Comparison of ENCODE assay signal across 6 cellular contexts in genomic region chr12:41089438-41089837, GRCh38.
"Had no signal": no experiment of that assay in that cellular context is flagged by ENCODE, and none has a peak within 500 bp of the region (broad histone marks: within the 10 kb centered on the region; RNA-seq: fewer than 3 reads in every experiment).

No MANE protein-coding gene starts in this region.

- H3K9ac ChIP-seq: KMS-11 had no signal

- H3K4me2 ChIP-seq: KMS-11 had no signal

- FAIRE-seq: HTR-8/SVneo, K562 had no signal

- H3K27ac ChIP-seq: HL-60, KMS-11 had no signal

- H3K4me3 ChIP-seq: K562 had no signal

- DNase-seq: KBM-7, KG1 had no signal

- ATAC-seq: K562 had no signal
